10 cellular contexts compared by ENCODE assay signal in genomic region chr14:103483600-103483999, GRCh38. TPM values are rescaled to one million over a fixed set of nuclear protein-coding genes. Genes with fewer than 3 reads are reported as not detected.
A peak's percentile ranks its signal among the peaks of the same experiment; 100 is the strongest.
DNase-seq lines count a peak whose midpoint lies in the region; ATAC-seq and TF ChIP-seq lines count a peak whose summit lies in the region.
"Had no signal": no experiment of that assay in that cellular context is flagged by ENCODE, and none has a peak within 500 bp of the region (broad histone marks: within the 10 kb centered on the region; RNA-seq: fewer than 3 reads in every experiment).

No MANE protein-coding gene starts in this region.

- in situ Hi-C loops in G401 (cut with HindIII; ENCODE audit: low sequenced_read_pairs) (no loop called here), brain microvascular endothelial cell (cut with HindIII; ENCODE audit: low pct_ligation_motif_present, low sequenced_read_pairs) (no loop called here)

- no peak overlapping the region for H3K4me3 ChIP-seq in brain microvascular endothelial cell (ENCODE audit: low read depth, low read length)
- H3K4me3 ChIP-seq: ascending aorta had no signal

- no peaks in the 10 kb centered on the region for H3K27me3 ChIP-seq in brain microvascular endothelial cell (replicated peaks)
- H3K27me3 ChIP-seq: ascending aorta had no signal

- DNase-seq in G401 (ENCODE audit: low spot score) (peak; percentile 27), NCI-H2196 treated with DMSO at 0.1 percent for 48 hours (lab: John Stamatoyannopoulos, UW; ENCODE audit: unreplicated experiment) (peak; percentile 2), brain microvascular endothelial cell (peak; percentile 71), myocyte (ENCODE audit: low read depth) (peak; percentile 52), 8988T (no peak), nucleus accumbens (lab: John Stamatoyannopoulos, UW) (no peak)
- DNase-seq: stimulated activated naive CD4-positive, alpha-beta T cell treated with Interleukin-2 at 50 U/mL for 16 hours had no signal

- TF ChIP-seq CTCF in brain microvascular endothelial cell (IDR thresholded peaks at IDR 0.05; ENCODE audit: low read depth, low read length, missing control alignments) = no peak

- ATAC-seq in GM19035 (IDR thresholded peaks at IDR 0.05; ENCODE audit: unreplicated experiment) (no peak), HG02798 (IDR thresholded peaks at IDR 0.05; ENCODE audit: poor library complexity, unreplicated experiment) (no peak)

- peaks cover 40% of the 10 kb centered on the region for H3K36me3 ChIP-seq in brain microvascular endothelial cell (replicated peaks)

- no peak overlapping the region for H3K27ac ChIP-seq in brain microvascular endothelial cell
- H3K27ac ChIP-seq: ascending aorta had no signal

RNA-seq across cellular contexts. Expression of gene CKB, which starts 39.0 kb away (rescaled TPM):
- total RNA-seq in G401 (2014; rRNA removed; shearing (Covaris generic)) = 672 and 986 TPM in 2 replicates
- total RNA-seq in myocyte = 1,659 and 1,729 TPM in 2 replicates
- 486 TPM for polyA plus RNA-seq in myocyte (2012)

RNA-seq across cellular contexts. Expression of gene TRMT61A, which starts 45.4 kb away (rescaled TPM):
- total RNA-seq in G401 (2014; rRNA removed; shearing (Covaris generic)) = 17.6 and 29.3 TPM in 2 replicates
- 14.4 and 18.5 TPM in 2 replicates for total RNA-seq in myocyte
- polyA plus RNA-seq in myocyte (2012) = 14.1 TPM

Comparison
In these comparisons a context has a peak if more than half of its experiments do, and no peak if none do; other contexts are left out.
1. DNase-seq: peak in G401 (single experiment), NCI-H2196 treated with DMSO at 0.1 percent for 48 hours (single experiment), brain microvascular endothelial cell (single experiment) and myocyte (single experiment); none in 8988T (single experiment) and nucleus accumbens (0 of 56).